Comparison of ENCODE assay signal across 21 cellular contexts in the genomic region with DNA sequence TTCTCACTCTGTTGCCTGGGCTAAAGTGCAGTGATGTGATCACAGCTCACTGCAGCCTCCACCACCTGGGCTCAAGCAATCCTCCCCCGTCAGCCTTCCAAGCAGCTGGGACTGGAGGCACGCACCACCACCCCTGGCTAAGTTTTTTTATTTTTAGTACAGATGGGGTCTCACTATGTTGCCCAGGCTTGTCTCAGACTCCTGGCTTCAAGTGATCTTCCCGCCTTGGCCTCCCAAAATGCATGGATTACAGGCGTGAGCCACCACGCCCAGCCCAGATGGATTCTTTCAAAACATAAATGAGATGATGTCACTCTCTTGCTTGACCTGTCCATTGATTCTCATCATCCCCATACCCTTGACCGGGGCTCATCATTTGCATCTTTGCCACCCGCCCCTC.
DNase-seq lines count a peak whose midpoint lies in the region; ATAC-seq, FAIRE-seq and TF ChIP-seq lines count a peak whose summit lies in the region.
"Had no signal": no experiment of that assay in that cellular context is flagged by ENCODE, and none has a peak within 500 bp of the region (broad histone marks: within the 10 kb centered on the region; RNA-seq: fewer than 3 reads in every experiment).

No MANE protein-coding gene starts in this region.

- TF ChIP-seq CTCF in K562 (IDR thresholded peaks at IDR 0.05 in 2 of 3, conservative IDR thresholded peaks at IDR 0.05 in 1 of 3; ENCODE audit: insufficient read depth in 2 of 3, low read depth in 1 of 3, low read length in 3 of 3) (no peak), stomach (IDR thresholded peaks at IDR 0.05) (no peak)

- POLR2A ChIA-PET in K562 (lab: Yijun Ruan, JAX), result interaction anchor here (0.9 to 1.7 kb wide), 4 partner anchors 10 to 516 kb away, joined by 3 to 6 read pairs (median 4); no protein-coding TSS in a partner anchor

- H3K4me2 ChIP-seq in K562 (ENCODE audit: insufficient read depth, low read length), result no peak overlapping the region

- H3K4me1 ChIP-seq in K562 (replicated peaks in 1 of 2; ENCODE audit: control insufficient read depth in 2 of 2, insufficient read depth in 2 of 2, low read length in 2 of 2) (0 out of 5 replicates have a peak, but pooled peaks cover 0 to 3% of the 10 kb centered on the region in 2 experiments), mucosa of stomach (ENCODE audit: control insufficient read depth, insufficient read depth, low read length) (peaks cover 62% of the 10 kb centered on the region), stomach (peaks cover 14 to 55% (median 23%) of the 10 kb centered on the region in 4 donors)
- H3K4me1 ChIP-seq: sigmoid colon, upper lobe of left lung had no signal

- WGBS in K562 (ENCODE audit: insufficient coverage, low coverage, missing lambda C conversion rate), result 43% methylated on average over 7 of the region's 7 CpGs
- 73 to 87% (median 83%) methylated on average over 7 of the region's 7 CpGs for WGBS in stomach, 5 donors

- CTCF ChIA-PET in K562 (lab: Yijun Ruan, JAX; ENCODE audit: low intra/inter-chr PET ratio), result no interaction called here

- no peaks in the 10 kb centered on the region for H3K9me3 ChIP-seq in K562 (replicated peaks; ENCODE audit: control insufficient read depth, insufficient read depth, low read depth, low read length)
- H3K9me3 ChIP-seq in mucosa of stomach (ENCODE audit: control insufficient read depth, low read length), result no peaks in the 10 kb centered on the region
- no peaks in the 10 kb centered on the region for H3K9me3 ChIP-seq in stomach
- H3K9me3 ChIP-seq: sigmoid colon, upper lobe of left lung had no signal

- DNase-seq in NCI-H146 (lab: John Stamatoyannopoulos, UW), result peak; percentile 36
- no peak for DNase-seq in NCI-H146 treated with DMSO at 0.1 percent for 48 hours (lab: John Stamatoyannopoulos, UW; ENCODE audit: unreplicated experiment)
- no peak for DNase-seq in K562 (ENCODE audit: extremely low read depth in 1 of 4, low spot score in 3 of 4)
- DNase-seq in stomach, result no peak
- DNase-seq in dermis blood vessel endothelial cell, result no peak
- no peak for DNase-seq in occipital lobe (lab: John Stamatoyannopoulos, UW)
- no peak for DNase-seq in DMS153 treated with DMSO at 0.1 percent for 48 hours (lab: John Stamatoyannopoulos, UW; ENCODE audit: unreplicated experiment)
- DNase-seq: activated CD4-positive, alpha-beta T cell treated with anti-CD3 and anti-CD28 coated beads for 4 hours; activated T-cell treated with anti-CD3 and anti-CD28 coated beads for 4 hours; amygdala; DND-41; effector CD4-positive, alpha-beta T cell; GF-D8; SHP77 treated with DMSO at 0.1 percent for 48 hours; sigmoid colon; stimulated activated CD4-positive, alpha-beta T cell treated with anti-CD3 and anti-CD28 coated beads, Interleukin-4, amount 100 ng/mL, for 24 hours; upper lobe of left lung had no signal

- H3K79me2 ChIP-seq in K562 (ENCODE audit: control insufficient read depth, insufficient read depth, low read length), result no peaks in the 10 kb centered on the region

- intact Hi-C loops in K562 (cut with micrococcal nuclease) (no loop called here), stomach (cut with DNase I; ENCODE audit: low total_unique reads) (no loop called here)

- BruUV-seq in K562 (replicated peaks; lab: Mats Ljungman, UMichigan), result no TSS peak

- in situ Hi-C loops in K562 (cut with MboI), result no loop called here

- H3K27ac ChIP-seq in K562 (ENCODE audit: extremely low read depth, low read depth, low read length) (no peak overlapping the region), stomach (peak overlapping the region; percentile 62 to 89 (median 80))
- H3K27ac ChIP-seq: 22Rv1, C4-2B, sigmoid colon, upper lobe of left lung, VCaP had no signal

- TF ChIP-seq EP300 in K562 (IDR thresholded peaks at IDR 0.05; ENCODE audit: low read length) (no peak), stomach (IDR thresholded peaks at IDR 0.05) (no peak)

- H3K4me3 ChIP-seq in K562, result no peak overlapping the region
- no peak overlapping the region for H3K4me3 ChIP-seq in mucosa of stomach (ENCODE audit: low read length)
- no peak overlapping the region for H3K4me3 ChIP-seq in stomach
- H3K4me3 ChIP-seq: sigmoid colon, upper lobe of left lung had no signal

- TF ChIP-seq POLR2A in K562 (conservative IDR thresholded peaks at IDR 0.05) (no peak), stomach (IDR thresholded peaks at IDR 0.05) (no peak)

- no peak for FAIRE-seq in K562 (lab: Jason Lieb, UNC)

- 0 out of 2 replicates have a peak overlapping the region, but pooled peaks have one; percentile 18 for H2AFZ ChIP-seq in K562 (ENCODE audit: low read depth, low read length)

- no peaks in the 10 kb centered on the region for H3K9me1 ChIP-seq in K562 (ENCODE audit: control insufficient read depth, insufficient read depth, low read length)

- H3K27me3 ChIP-seq in K562 (ENCODE audit: control insufficient read depth in 2 of 2, insufficient read depth in 2 of 2, low read length in 2 of 2) (no peaks in the 10 kb centered on the region; a peak in 1 of 5 replicates), mucosa of stomach (ENCODE audit: control insufficient read depth, insufficient read depth, low read length) (no peaks in the 10 kb centered on the region), stomach (no peaks in the 10 kb centered on the region)
- H3K27me3 ChIP-seq: sigmoid colon, upper lobe of left lung had no signal

- H3K36me3 ChIP-seq in K562 (ENCODE audit: control insufficient read depth, insufficient read depth, low read length), result no peaks in the 10 kb centered on the region
- H3K36me3 ChIP-seq in mucosa of stomach (ENCODE audit: control insufficient read depth, insufficient read depth, low read length), result no peaks in the 10 kb centered on the region
- H3K36me3 ChIP-seq in stomach, result no peaks in the 10 kb centered on the region
- H3K36me3 ChIP-seq: sigmoid colon, upper lobe of left lung had no signal

- no peak for ATAC-seq in K562

- no peak for TF ChIP-seq RAD21 in K562 (CRISPR knock-in tag; conservative IDR thresholded peaks at IDR 0.05 in 1 of 2, IDR thresholded peaks at IDR 0.05 in 1 of 2)

- H4K20me1 ChIP-seq in K562 (replicated peaks; ENCODE audit: control insufficient read depth, insufficient read depth, low read length), result no peaks in the 10 kb centered on the region

- H3K9ac ChIP-seq in K562 (ENCODE audit: insufficient read depth in 1 of 2, low read depth in 2 of 2, low read length in 2 of 2) (no peak overlapping the region), mucosa of stomach (ENCODE audit: low read length) (peak overlapping the region; percentile 10)

TF ChIP-seq in K562, 482 proteins besides CTCF, POLR2A, EP300 and RAD21:
- TF ChIP-seq, protein P1, sequence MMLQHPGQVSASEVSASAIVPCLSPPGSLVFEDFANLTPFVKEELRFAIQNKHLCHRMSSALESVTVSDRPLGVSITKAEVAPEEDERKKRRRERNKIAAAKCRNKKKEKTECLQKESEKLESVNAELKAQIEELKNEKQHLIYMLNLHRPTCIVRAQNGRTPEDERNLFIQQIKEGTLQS (IDR thresholded peaks at IDR 0.05), result peak; percentile 45
- TF ChIP-seq, protein P1 (CRISPR knock-in tag; conservative IDR thresholded peaks at IDR 0.05), result no peak
- TF ChIP-seq BCLAF1 (IDR thresholded peaks at IDR 0.05; ENCODE audit: borderline replicate concordance in 1 of 2, control insufficient read depth in 1 of 2, low read depth in 2 of 2, low read length in 1 of 2), result no peak
- no peak for TF ChIP-seq KAT8 (IDR thresholded peaks at IDR 0.05; ENCODE audit: low read depth)
- no peak for TF ChIP-seq GTF2E2 (tag; IDR thresholded peaks at IDR 0.05)
- TF ChIP-seq SNIP1 (IDR thresholded peaks at IDR 0.05; ENCODE audit: low read depth), result no peak
- TF ChIP-seq EZH2 (IDR thresholded peaks at IDR 0.05; ENCODE audit: borderline replicate concordance, low read depth, low read length), result no peak
- TF ChIP-seq, protein P2, sequence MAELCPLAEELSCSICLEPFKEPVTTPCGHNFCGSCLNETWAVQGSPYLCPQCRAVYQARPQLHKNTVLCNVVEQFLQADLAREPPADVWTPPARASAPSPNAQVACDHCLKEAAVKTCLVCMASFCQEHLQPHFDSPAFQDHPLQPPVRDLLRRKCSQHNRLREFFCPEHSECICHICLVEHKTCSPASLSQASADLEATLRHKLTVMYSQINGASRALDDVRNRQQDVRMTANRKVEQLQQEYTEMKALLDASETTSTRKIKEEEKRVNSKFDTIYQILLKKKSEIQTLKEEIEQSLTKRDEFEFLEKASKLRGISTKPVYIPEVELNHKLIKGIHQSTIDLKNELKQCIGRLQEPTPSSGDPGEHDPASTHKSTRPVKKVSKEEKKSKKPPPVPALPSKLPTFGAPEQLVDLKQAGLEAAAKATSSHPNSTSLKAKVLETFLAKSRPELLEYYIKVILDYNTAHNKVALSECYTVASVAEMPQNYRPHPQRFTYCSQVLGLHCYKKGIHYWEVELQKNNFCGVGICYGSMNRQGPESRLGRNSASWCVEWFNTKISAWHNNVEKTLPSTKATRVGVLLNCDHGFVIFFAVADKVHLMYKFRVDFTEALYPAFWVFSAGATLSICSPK (IDR thresholded peaks at IDR 0.05; ENCODE audit: borderline replicate concordance), result no peak
- TF ChIP-seq ZNF121 (CRISPR knock-in tag; conservative IDR thresholded peaks at IDR 0.05), result peak; percentile 84
- TF ChIP-seq RBM25 (IDR thresholded peaks at IDR 0.05; ENCODE audit: low read depth, low read length, severe bottlenecking), result peak; percentile 17
TF ChIP-seq in K562: peak in this region for 3.
